ENCODE assay signal across 15 cellular contexts in the genomic region with DNA sequence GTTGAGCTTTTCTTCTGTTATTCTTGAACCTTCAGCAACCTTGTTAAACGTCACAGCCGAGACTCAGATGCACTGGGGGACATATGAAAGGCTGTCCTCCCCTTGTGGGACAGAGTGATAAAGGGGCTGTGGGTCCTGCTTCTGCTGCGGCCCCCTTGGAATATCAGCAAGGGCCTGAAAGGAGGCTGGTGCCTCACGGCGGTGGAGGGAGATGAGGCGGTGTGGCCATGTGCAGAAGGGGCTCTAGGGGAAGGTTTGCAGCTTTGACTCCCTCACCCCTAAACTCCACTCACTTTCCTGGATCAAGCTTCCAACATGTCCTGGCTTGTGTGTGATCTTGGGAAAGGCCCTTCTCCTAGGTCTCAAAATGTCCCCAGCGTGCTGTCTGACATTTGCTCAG.
DNase-seq lines count a peak whose midpoint lies in the region; TF ChIP-seq lines count a peak whose summit lies in the region.
"Had no signal": no experiment of that assay in that cellular context is flagged by ENCODE, and none has a peak within 500 bp of the region (broad histone marks: within the 10 kb centered on the region; RNA-seq: fewer than 3 reads in every experiment).

No MANE protein-coding gene starts in this region.

- POLR2A ChIA-PET in PC-9 (lab: Charles Lee; ENCODE audit: unreplicated experiment) = no interaction called here

- intact Hi-C loops in PC-9 (cut with micrococcal nuclease; ENCODE audit: unreplicated experiment) = no loop called here
- intact Hi-C loops in posterior vena cava (cut with DNase I) = no loop called here

- CTCF ChIA-PET in PC-9 (lab: Charles Lee) = no interaction called here

- no peaks in the 10 kb centered on the region for H3K36me3 ChIP-seq in BLaER1
- H3K36me3 ChIP-seq in PC-9 (ENCODE audit: low read depth) = no peaks in the 10 kb centered on the region
- no peaks in the 10 kb centered on the region for H3K36me3 ChIP-seq in hepatocyte (replicated peaks; ENCODE audit: insufficient read depth, low read depth)

- TF ChIP-seq CTCF in PC-9 (conservative IDR thresholded peaks at IDR 0.05) (no peak), hepatocyte (IDR thresholded peaks at IDR 0.05; ENCODE audit: poor library complexity) (no peak)

- H3F3A ChIP-seq in PC-9 (ENCODE audit: insufficient read depth, low read depth) = peaks cover 8% of the 10 kb centered on the region; the same call in 1 of the 2 replicates

- H3K27ac ChIP-seq in BLaER1 (peak overlapping the region; percentile 61), PC-9 (peak overlapping the region; percentile 54), hepatocyte (no peak overlapping the region)

- H3K9me2 ChIP-seq in PC-9 (ENCODE audit: insufficient read depth) = no peaks in the 10 kb centered on the region
- H3K9me2 ChIP-seq in hepatocyte (replicated peaks; ENCODE audit: insufficient read depth) = no peaks in the 10 kb centered on the region

- H3K4me3 ChIP-seq in BLaER1 (no peak overlapping the region), PC-9 (no peak overlapping the region), hepatocyte (no peak overlapping the region)
- H3K4me3 ChIP-seq: K562 had no signal

- H3K79me2 ChIP-seq in PC-9 (ENCODE audit: low read depth) (no peaks in the 10 kb centered on the region), hepatocyte (no peaks in the 10 kb centered on the region)

- H4K20me1 ChIP-seq in BLaER1 (no peaks in the 10 kb centered on the region), PC-9 (ENCODE audit: insufficient read depth) (no peaks in the 10 kb centered on the region), hepatocyte (ENCODE audit: insufficient read depth, poor library complexity, severe bottlenecking) (no peaks in the 10 kb centered on the region)

- WGBS in hepatocyte (ENCODE audit: low lambda C conversion rate, missing lambda C conversion rate) = 87% methylated on average over 7 of the region's 7 CpGs

- no TSS peak for BruUV-seq in PC-9 (replicated peaks; lab: Mats Ljungman, UMichigan)

- H3K27me3 ChIP-seq in BLaER1 (no peaks in the 10 kb centered on the region), PC-9 (ENCODE audit: insufficient read depth, low read depth) (0 out of 2 replicates have a peak, but pooled peaks cover 6% of the 10 kb centered on the region), hepatocyte (no peaks in the 10 kb centered on the region)

- H3K9ac ChIP-seq in BLaER1 = peak overlapping the region; percentile 55; the same call in 1 of the 2 replicates

- H3K4me1 ChIP-seq in BLaER1 (peaks cover 53% of the 10 kb centered on the region), PC-9 (replicated peaks; ENCODE audit: insufficient read depth) (peaks cover 29% of the 10 kb centered on the region), hepatocyte (ENCODE audit: insufficient read depth) (no peaks in the 10 kb centered on the region)

- H3K4me2 ChIP-seq in BLaER1 (peak overlapping the region; percentile 78), PC-9 (no peak overlapping the region), hepatocyte (no peak overlapping the region)

- H3K9me3 ChIP-seq in BLaER1 = no peaks in the 10 kb centered on the region
- H3K9me3 ChIP-seq in PC-9 (ENCODE audit: insufficient read depth, low read depth) = no peaks in the 10 kb centered on the region
- H3K9me3 ChIP-seq in hepatocyte (ENCODE audit: low read depth) = no peaks in the 10 kb centered on the region

- H2AFZ ChIP-seq in PC-9 = no peak overlapping the region
- no peak overlapping the region for H2AFZ ChIP-seq in hepatocyte

- no peak for DNase-seq in PC-9
- peak; percentile 25 for DNase-seq in islet precursor cell
- peak; percentile 44 for DNase-seq in posterior vena cava (ENCODE audit: low spot score)
- DNase-seq in DMS153 (lab: John Stamatoyannopoulos, UW) = no peak
- no peak for DNase-seq in hepatocyte (ENCODE audit: low spot score)
- no peak for DNase-seq in superior temporal gyrus (ENCODE audit: extremely low spot score)
- DNase-seq: 8988T, AML-193, C1 segment of cervical spinal cord, Calu3, DMS 273 treated with DMSO at 0.1 percent for 48 hours, DMS79 treated with DMSO at 0.1 percent for 48 hours, GDM1 had no signal

Comparison
In these comparisons a context has a peak if more than half of its experiments do, and no peak if none do; other contexts are left out.
1. DNase-seq: peak in islet precursor cell (single experiment) and posterior vena cava (single experiment); none in PC-9 (0 of 2), DMS153 (single experiment), hepatocyte (single experiment) and superior temporal gyrus (single experiment).